Comparison of ENCODE assay signal across 29 cellular contexts in genomic region chr12:88458327-88458726, GRCh38.
DNase-seq lines count a peak whose midpoint lies in the region; ATAC-seq, FAIRE-seq and TF ChIP-seq lines count a peak whose summit lies in the region.
"Had no signal": no experiment of that assay in that cellular context is flagged by ENCODE, and none has a peak within 500 bp of the region (broad histone marks: within the 10 kb centered on the region; RNA-seq: fewer than 3 reads in every experiment).

No MANE protein-coding gene starts in this region.

- 0 out of 2 replicates have a peak overlapping the region, but pooled peaks have one; percentile 18 for H3K4me2 ChIP-seq in HepG2 (ENCODE audit: low read depth, low read length)
- H3K4me2 ChIP-seq: A549; BLaER1; BLaER1 treated with 17β-estradiol and CSF1 and Interleukin-3, amounts not matched to agents 10 nM and 100 nM had no signal

- FAIRE-seq in HepG2 (lab: Jason Lieb, UNC) = no peak
- FAIRE-seq: A204.1, A549, D721Med had no signal

- DNase-seq in HepG2 (ENCODE audit: low spot score) = peak; percentile 41
- no peak for DNase-seq in right lobe of liver
- DNase-seq: 8988T; ACHN; AML-193; BE2C; C1 segment of cervical spinal cord; Caco-2; Calu3; CD4-positive, alpha-beta memory T cell; CD4-positive, alpha-beta T cell; CD4-positive, CD25-positive, alpha-beta regulatory T cell; CD8-positive, alpha-beta memory T cell; CD8-positive, alpha-beta T cell; COR-L47; DMS 273 treated with DMSO at 0.1 percent for 48 hours; DMS153; DMS53; DMS79; DMS79 treated with DMSO at 0.1 percent for 48 hours; DND-41; EL had no signal

- TF ChIP-seq CTCF in HepG2 (CRISPR knock-in tag; IDR thresholded peaks at IDR 0.05) (no peak), right lobe of liver (IDR thresholded peaks at IDR 0.05) (no peak)

- H2AFZ ChIP-seq in HepG2 (ENCODE audit: low read length) = no peak overlapping the region

- H3K4me3 ChIP-seq in HepG2 (replicated peaks in 1 of 3; ENCODE audit: insufficient read depth in 1 of 3, low read depth in 2 of 3, low read length in 3 of 3) (no peak overlapping the region), right lobe of liver (no peak overlapping the region)
- H3K4me3 ChIP-seq: A549; BLaER1; BLaER1 treated with 17β-estradiol and CSF1 and Interleukin-3, amounts not matched to agents 10 nM and 100 nM had no signal

- H3K27ac ChIP-seq in HepG2 (ENCODE audit: extremely low read length, insufficient read depth, low read length) = no peak overlapping the region
- H3K27ac ChIP-seq in right lobe of liver = no peak overlapping the region
- H3K27ac ChIP-seq: 22Rv1; A549; BLaER1; BLaER1 treated with 17β-estradiol and CSF1 and Interleukin-3, amounts not matched to agents 10 nM and 100 nM; C4-2B had no signal

- no peak for TF ChIP-seq POLR2A in HepG2 (IDR thresholded peaks at IDR 0.05; ENCODE audit: insufficient read depth in 1 of 2, low read depth in 2 of 2, low read length in 2 of 2)
- TF ChIP-seq POLR2A in right lobe of liver (IDR thresholded peaks at IDR 0.05) = no peak

- POLR2A ChIA-PET in HepG2 (lab: Yijun Ruan, JAX) = no interaction called here

- CTCF ChIA-PET in HepG2 (lab: Yijun Ruan, JAX; ENCODE audit: low intra/inter-chr PET ratio, low total read pairs) = no interaction called here

- H3K9ac ChIP-seq in HepG2 (ENCODE audit: insufficient read depth, low read depth, low read length) = no peak overlapping the region
- H3K9ac ChIP-seq: BLaER1; BLaER1 treated with 17β-estradiol and CSF1 and Interleukin-3, amounts not matched to agents 10 nM and 100 nM had no signal

- no TSS peak for BruUV-seq in HepG2 (replicated peaks; lab: Mats Ljungman, UMichigan)

- in situ Hi-C loops in HepG2 (cut with HindIII; ENCODE audit: extremely low pct_ligation_motif_present, low pct_unique_long_range_greater_than_20kb) = no loop called here

- no peaks in the 10 kb centered on the region for H3K79me2 ChIP-seq in HepG2 (ENCODE audit: insufficient read depth, low read length)

- ATAC-seq in HepG2 = peak; percentile 82
- ATAC-seq in right lobe of liver = no peak
- ATAC-seq: A549; CD8-positive, alpha-beta T cell had no signal

- H3K4me1 ChIP-seq in HepG2 (ENCODE audit: insufficient read depth, low read length) (peaks cover 17% of the 10 kb centered on the region), right lobe of liver (no peaks in the 10 kb centered on the region)
- H3K4me1 ChIP-seq: A549; BE2C; BLaER1; BLaER1 treated with 17β-estradiol and CSF1 and Interleukin-3, amounts not matched to agents 10 nM and 100 nM; Caco-2 had no signal

- H3K36me3 ChIP-seq in HepG2 (replicated peaks in 1 of 2; ENCODE audit: control insufficient read depth in 1 of 2, insufficient read depth in 2 of 2, low read length in 2 of 2) = no peaks in the 10 kb centered on the region
- no peaks in the 10 kb centered on the region for H3K36me3 ChIP-seq in right lobe of liver
- H3K36me3 ChIP-seq: BE2C; BLaER1; BLaER1 treated with 17β-estradiol and CSF1 and Interleukin-3, amounts not matched to agents 10 nM and 100 nM had no signal

- WGBS in HepG2 (ENCODE audit: low lambda C conversion rate) = 43% methylated on average over 1 of the region's 1 CpG
- 64% methylated on average over 1 of the region's 1 CpG for WGBS in right lobe of liver (ENCODE audit: insufficient coverage, low coverage, low lambda C conversion rate, missing lambda C conversion rate)

- H3K27me3 ChIP-seq in HepG2 (ENCODE audit: control insufficient read depth in 1 of 2, insufficient read depth in 2 of 2, low read length in 2 of 2) (no peaks in the 10 kb centered on the region), right lobe of liver (no peaks in the 10 kb centered on the region)
- H3K27me3 ChIP-seq: BE2C; BLaER1; BLaER1 treated with 17β-estradiol and CSF1 and Interleukin-3, amounts not matched to agents 10 nM and 100 nM had no signal

- TF ChIP-seq EP300 in HepG2 (IDR thresholded peaks at IDR 0.05; ENCODE audit: low read depth in 2 of 2, low read length in 2 of 2) (no peak), HepG2 (CRISPR knock-in tag; IDR thresholded peaks at IDR 0.05; ENCODE audit: borderline replicate concordance) (no peak)

- TF ChIP-seq RAD21 in HepG2 (CRISPR knock-in tag; IDR thresholded peaks at IDR 0.05) = no peak

- no peaks in the 10 kb centered on the region for H4K20me1 ChIP-seq in HepG2 (ENCODE audit: insufficient read depth, low read length)
- H4K20me1 ChIP-seq: BLaER1; BLaER1 treated with 17β-estradiol and CSF1 and Interleukin-3, amounts not matched to agents 10 nM and 100 nM had no signal

- H3K9me3 ChIP-seq in HepG2 (ENCODE audit: low read length) (no peaks in the 10 kb centered on the region), right lobe of liver (no peaks in the 10 kb centered on the region)
- H3K9me3 ChIP-seq: A549; BE2C; BLaER1; BLaER1 treated with 17β-estradiol and CSF1 and Interleukin-3, amounts not matched to agents 10 nM and 100 nM; Caco-2 had no signal

- intact Hi-C loops in HepG2 (cut with micrococcal nuclease; ENCODE audit: unreplicated experiment) (no loop called here), right lobe of liver (cut with DNase I) (no loop called here)

TF ChIP-seq in HepG2, 621 proteins besides CTCF, POLR2A, EP300 and RAD21 (continues in another document):
- TF ChIP-seq TSC22D2 (CRISPR knock-in tag; IDR thresholded peaks at IDR 0.05; ENCODE audit: borderline replicate concordance) (no peak), PHF8 (CRISPR knock-in tag; IDR thresholded peaks at IDR 0.05) (no peak), GLI4 (CRISPR knock-in tag; IDR thresholded peaks at IDR 0.05; ENCODE audit: borderline replicate concordance) (no peak), ZFP90 (CRISPR knock-in tag; IDR thresholded peaks at IDR 0.05; ENCODE audit: borderline replicate concordance) (no peak), ZNF33A (CRISPR knock-in tag; IDR thresholded peaks at IDR 0.05; ENCODE audit: borderline replicate concordance) (no peak), KAT2B (IDR thresholded peaks at IDR 0.05; ENCODE audit: borderline replicate concordance, low read depth, low read length) (no peak), RBM22 (optimal IDR thresholded peaks at IDR 0.05; ENCODE audit: low read length) (no peak), RARA (CRISPR knock-in tag; IDR thresholded peaks at IDR 0.05) (peak; percentile 27), GFI1 (CRISPR knock-in tag; IDR thresholded peaks at IDR 0.05; ENCODE audit: borderline replicate concordance) (no peak)
- TF ChIP-seq, protein P1, sequence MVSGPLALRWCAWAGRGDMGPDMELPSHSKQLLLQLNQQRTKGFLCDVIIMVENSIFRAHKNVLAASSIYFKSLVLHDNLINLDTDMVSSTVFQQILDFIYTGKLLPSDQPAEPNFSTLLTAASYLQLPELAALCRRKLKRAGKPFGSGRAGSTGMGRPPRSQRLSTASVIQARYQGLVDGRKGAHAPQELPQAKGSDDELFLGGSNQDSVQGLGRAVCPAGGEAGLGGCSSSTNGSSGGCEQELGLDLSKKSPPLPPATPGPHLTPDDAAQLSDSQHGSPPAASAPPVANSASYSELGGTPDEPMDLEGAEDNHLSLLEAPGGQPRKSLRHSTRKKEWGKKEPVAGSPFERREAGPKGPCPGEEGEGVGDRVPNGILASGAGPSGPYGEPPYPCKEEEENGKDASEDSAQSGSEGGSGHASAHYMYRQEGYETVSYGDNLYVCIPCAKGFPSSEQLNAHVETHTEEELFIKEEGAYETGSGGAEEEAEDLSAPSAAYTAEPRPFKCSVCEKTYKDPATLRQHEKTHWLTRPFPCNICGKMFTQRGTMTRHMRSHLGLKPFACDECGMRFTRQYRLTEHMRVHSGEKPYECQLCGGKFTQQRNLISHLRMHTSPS (CRISPR knock-in tag; IDR thresholded peaks at IDR 0.05; ENCODE audit: low read depth) = peak; percentile 60; the same call in 1 of the 2 replicates
- TF ChIP-seq, protein P2, sequence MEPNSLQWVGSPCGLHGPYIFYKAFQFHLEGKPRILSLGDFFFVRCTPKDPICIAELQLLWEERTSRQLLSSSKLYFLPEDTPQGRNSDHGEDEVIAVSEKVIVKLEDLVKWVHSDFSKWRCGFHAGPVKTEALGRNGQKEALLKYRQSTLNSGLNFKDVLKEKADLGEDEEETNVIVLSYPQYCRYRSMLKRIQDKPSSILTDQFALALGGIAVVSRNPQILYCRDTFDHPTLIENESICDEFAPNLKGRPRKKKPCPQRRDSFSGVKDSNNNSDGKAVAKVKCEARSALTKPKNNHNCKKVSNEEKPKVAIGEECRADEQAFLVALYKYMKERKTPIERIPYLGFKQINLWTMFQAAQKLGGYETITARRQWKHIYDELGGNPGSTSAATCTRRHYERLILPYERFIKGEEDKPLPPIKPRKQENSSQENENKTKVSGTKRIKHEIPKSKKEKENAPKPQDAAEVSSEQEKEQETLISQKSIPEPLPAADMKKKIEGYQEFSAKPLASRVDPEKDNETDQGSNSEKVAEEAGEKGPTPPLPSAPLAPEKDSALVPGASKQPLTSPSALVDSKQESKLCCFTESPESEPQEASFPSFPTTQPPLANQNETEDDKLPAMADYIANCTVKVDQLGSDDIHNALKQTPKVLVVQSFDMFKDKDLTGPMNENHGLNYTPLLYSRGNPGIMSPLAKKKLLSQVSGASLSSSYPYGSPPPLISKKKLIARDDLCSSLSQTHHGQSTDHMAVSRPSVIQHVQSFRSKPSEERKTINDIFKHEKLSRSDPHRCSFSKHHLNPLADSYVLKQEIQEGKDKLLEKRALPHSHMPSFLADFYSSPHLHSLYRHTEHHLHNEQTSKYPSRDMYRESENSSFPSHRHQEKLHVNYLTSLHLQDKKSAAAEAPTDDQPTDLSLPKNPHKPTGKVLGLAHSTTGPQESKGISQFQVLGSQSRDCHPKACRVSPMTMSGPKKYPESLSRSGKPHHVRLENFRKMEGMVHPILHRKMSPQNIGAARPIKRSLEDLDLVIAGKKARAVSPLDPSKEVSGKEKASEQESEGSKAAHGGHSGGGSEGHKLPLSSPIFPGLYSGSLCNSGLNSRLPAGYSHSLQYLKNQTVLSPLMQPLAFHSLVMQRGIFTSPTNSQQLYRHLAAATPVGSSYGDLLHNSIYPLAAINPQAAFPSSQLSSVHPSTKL (CRISPR knock-in tag; IDR thresholded peaks at IDR 0.05) = 0 out of 2 replicates have a peak, but pooled peaks have one; percentile 42
